In the genomic region with DNA sequence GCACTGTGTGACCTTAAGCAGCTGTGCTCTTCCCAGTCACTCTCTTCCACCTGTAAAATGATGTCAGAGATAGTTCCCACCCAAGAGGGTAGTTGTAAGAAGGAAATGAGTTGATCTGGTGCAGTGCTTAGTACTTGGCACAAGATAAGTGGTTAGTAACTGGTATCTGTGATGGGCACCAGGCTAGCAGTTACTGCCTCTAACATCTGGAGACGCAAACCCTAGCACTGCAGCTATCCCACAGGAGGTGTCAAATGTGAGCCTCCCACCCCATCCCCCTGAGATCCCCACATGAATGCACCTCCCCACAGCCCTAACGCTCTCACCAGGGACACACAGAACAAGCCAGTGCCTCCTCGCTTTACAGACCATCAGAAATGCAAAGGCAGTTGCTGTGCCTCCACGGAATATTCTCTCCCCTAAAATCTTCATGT, we compare ENCODE assay signal across 1 cellular context.
TF ChIP-seq lines count a peak whose summit lies in the region.

No MANE protein-coding gene starts in this region.

TF ChIP-seq in GM23338, 12 proteins besides CTCF, POLR2A, EP300 and RAD21 (continued from another document):
- TF ChIP-seq ZNF114 (CRISPR knock-in tag; IDR thresholded peaks at IDR 0.05) (no peak), EZH2 (IDR thresholded peaks at IDR 0.05; ENCODE audit: low read depth, unreplicated experiment) (no peak), STAT1 (IDR thresholded peaks at IDR 0.05; ENCODE audit: unreplicated experiment) (no peak)
- TF ChIP-seq, protein P1, sequence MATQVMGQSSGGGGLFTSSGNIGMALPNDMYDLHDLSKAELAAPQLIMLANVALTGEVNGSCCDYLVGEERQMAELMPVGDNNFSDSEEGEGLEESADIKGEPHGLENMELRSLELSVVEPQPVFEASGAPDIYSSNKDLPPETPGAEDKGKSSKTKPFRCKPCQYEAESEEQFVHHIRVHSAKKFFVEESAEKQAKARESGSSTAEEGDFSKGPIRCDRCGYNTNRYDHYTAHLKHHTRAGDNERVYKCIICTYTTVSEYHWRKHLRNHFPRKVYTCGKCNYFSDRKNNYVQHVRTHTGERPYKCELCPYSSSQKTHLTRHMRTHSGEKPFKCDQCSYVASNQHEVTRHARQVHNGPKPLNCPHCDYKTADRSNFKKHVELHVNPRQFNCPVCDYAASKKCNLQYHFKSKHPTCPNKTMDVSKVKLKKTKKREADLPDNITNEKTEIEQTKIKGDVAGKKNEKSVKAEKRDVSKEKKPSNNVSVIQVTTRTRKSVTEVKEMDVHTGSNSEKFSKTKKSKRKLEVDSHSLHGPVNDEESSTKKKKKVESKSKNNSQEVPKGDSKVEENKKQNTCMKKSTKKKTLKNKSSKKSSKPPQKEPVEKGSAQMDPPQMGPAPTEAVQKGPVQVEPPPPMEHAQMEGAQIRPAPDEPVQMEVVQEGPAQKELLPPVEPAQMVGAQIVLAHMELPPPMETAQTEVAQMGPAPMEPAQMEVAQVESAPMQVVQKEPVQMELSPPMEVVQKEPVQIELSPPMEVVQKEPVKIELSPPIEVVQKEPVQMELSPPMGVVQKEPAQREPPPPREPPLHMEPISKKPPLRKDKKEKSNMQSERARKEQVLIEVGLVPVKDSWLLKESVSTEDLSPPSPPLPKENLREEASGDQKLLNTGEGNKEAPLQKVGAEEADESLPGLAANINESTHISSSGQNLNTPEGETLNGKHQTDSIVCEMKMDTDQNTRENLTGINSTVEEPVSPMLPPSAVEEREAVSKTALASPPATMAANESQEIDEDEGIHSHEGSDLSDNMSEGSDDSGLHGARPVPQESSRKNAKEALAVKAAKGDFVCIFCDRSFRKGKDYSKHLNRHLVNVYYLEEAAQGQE (IDR thresholded peaks at IDR 0.05; ENCODE audit: unreplicated experiment), result no peak
